In genomic region chr14:68795602-68796417, GRCh38 we compare ENCODE assay signal across 8 cellular contexts. TPM values are rescaled to one million over a fixed set of nuclear protein-coding genes. Genes with fewer than 3 reads are reported as not detected.
DNase-seq lines count a peak whose midpoint lies in the region; ATAC-seq, FAIRE-seq and TF ChIP-seq lines count a peak whose summit lies in the region.

No MANE protein-coding gene starts in this region.

- TF ChIP-seq EP300 in H1 (IDR thresholded peaks at IDR 0.05; ENCODE audit: borderline replicate concordance in 1 of 2, low read depth in 2 of 2, low read length in 2 of 2) = no peak

- peaks cover 5 to 14% (median 6%) of the 10 kb centered on the region in 4 experiments; a peak in 6 of 7 replicates for H3K4me1 ChIP-seq in H1 (replicated peaks in 1 of 4; ENCODE audit: control insufficient read depth in 3 of 4, insufficient read depth in 4 of 4, low read length in 3 of 4)

- no peak for FAIRE-seq in H1 (lab: Jason Lieb, UNC)

- H3K27ac Mint-ChIP-seq in mesothelial cell of epicardium = peak overlapping the region; percentile 100

- H3K27ac ChIP-seq in H1 (ENCODE audit: low read depth, low read length) = peak overlapping the region; percentile 98

- H4K91ac ChIP-seq in H1 (replicated peaks; ENCODE audit: insufficient read length, low read length) = peak overlapping the region; percentile 99

- TF ChIP-seq CTCF in H1 (IDR thresholded peaks at IDR 0.05; ENCODE audit: control extremely low read depth in 1 of 3, insufficient read depth in 1 of 3, low read depth in 1 of 3, low read length in 3 of 3) (peak; percentile 56 to 75 (median 58)), mesothelial cell of epicardium (IDR thresholded peaks at IDR 0.05; ENCODE audit: unreplicated experiment) (peak; percentile 92)

- peak overlapping the region; percentile 67; the same call in 1 of the 2 replicates for H2BK20ac ChIP-seq in H1 (ENCODE audit: low read length)

- peak overlapping the region; percentile 49; the same call in 1 of the 2 replicates for H2AK5ac ChIP-seq in H1 (ENCODE audit: low read depth, low read length)

- POLR2A ChIA-PET in H1 (lab: Charles Lee; ENCODE audit: partially characterized antibody) = interaction anchor here (0.6 to 3.7 kb wide), 19 partner anchors 8 to 879 kb away, joined by 3 to 76 read pairs (median 4); no protein-coding TSS in a partner anchor

- peak; percentile 30 to 52 for DNase-seq in NCI-H524 (lab: John Stamatoyannopoulos, UW)
- no peak for DNase-seq in NCI-H524 treated with DMSO at 0.1 percent for 48 hours (lab: John Stamatoyannopoulos, UW)
- peak; percentile 75 for DNase-seq in NCI-H2196 (lab: John Stamatoyannopoulos, UW; ENCODE audit: unreplicated experiment)
- DNase-seq in activated CD8-positive, alpha-beta memory T cell treated with anti-CD3 and anti-CD28 coated beads for 24 hours = peak; percentile 91
- peak; percentile 86 to 87 for DNase-seq in H1 (ENCODE audit: low read depth in 1 of 2, low spot score in 2 of 2)
- peak; percentile 78 to 88 for DNase-seq in mesothelial cell of epicardium (ENCODE audit: low spot score in 2 of 2, unreplicated experiment in 2 of 2)
- DNase-seq in stimulated activated CD8-positive, alpha-beta memory T cell treated with anti-CD3 and anti-CD28 coated beads, Interleukin-4, amount 100 ng/mL, for 4 hours (ENCODE audit: low read depth in 2 of 2, low spot score in 1 of 2) = peak; percentile 62 to 72

- H2BK120ac ChIP-seq in H1 (replicated peaks; ENCODE audit: low read depth, low read length) = peak overlapping the region; percentile 74

- ATAC-seq in HG02642 (IDR thresholded peaks at IDR 0.05; ENCODE audit: poor library complexity, unreplicated experiment) = peak; percentile 50

- H3K4me1 Mint-ChIP-seq in mesothelial cell of epicardium = peaks cover 28% of the 10 kb centered on the region

- H3K4me3 ChIP-seq in H1 (ENCODE audit: extremely low read depth in 1 of 4, insufficient read depth in 2 of 4, low read depth in 3 of 4, low read length in 4 of 4) = peak overlapping the region; percentile 79 to 99 (median 94)

- peaks cover 28% of the 10 kb centered on the region for H3K36me3 Mint-ChIP-seq in mesothelial cell of epicardium

- CTCF ChIA-PET in H1 (lab: Charles Lee; ENCODE audit: partially characterized antibody) = interaction anchor here (0.6 to 5.4 kb wide), 9 partner anchors 11 to 435 kb away, joined by 3 to 54 read pairs (median 3); no protein-coding TSS in a partner anchor

- H3K79me2 ChIP-seq in H1 (ENCODE audit: control insufficient read depth in 1 of 2, insufficient read depth in 2 of 2, low read length in 2 of 2) = peaks cover 19 to 33% of the 10 kb centered on the region in 2 experiments

- H4K8ac ChIP-seq in H1 (ENCODE audit: extremely low read depth, insufficient read depth, low read length) = peak overlapping the region; percentile 98

- no peaks in the 10 kb centered on the region for H3K27me3 Mint-ChIP-seq in mesothelial cell of epicardium (ENCODE audit: low read depth)

- H4K5ac ChIP-seq in H1 (ENCODE audit: insufficient read length, low read depth, low read length) = peak overlapping the region; percentile 90

- H3K14ac ChIP-seq in H1 (ENCODE audit: insufficient read length) = peak overlapping the region; percentile 63

- TF ChIP-seq POLR2A in H1 (IDR thresholded peaks at IDR 0.05; ENCODE audit: control extremely low read depth in 1 of 2, low read depth in 2 of 2, low read length in 2 of 2) = peak; percentile 83 to 86

- H3K4me2 ChIP-seq in H1 (ENCODE audit: insufficient read depth in 1 of 2, low read depth in 2 of 2, low read length in 2 of 2) = peak overlapping the region; percentile 96 to 97

- H3K4me3 Mint-ChIP-seq in mesothelial cell of epicardium = peak overlapping the region; percentile 90

- peaks cover 16% of the 10 kb centered on the region for H3K9me3 Mint-ChIP-seq in mesothelial cell of epicardium

- peaks cover 0 to 5% (median 2%) of the 10 kb centered on the region in 4 experiments; a peak in 3 of 8 replicates for H3K36me3 ChIP-seq in H1 (ENCODE audit: control insufficient read depth in 2 of 4, insufficient read depth in 4 of 4, low read length in 3 of 4)

- H3K4ac ChIP-seq in H1 (replicated peaks; ENCODE audit: insufficient read length, low read depth, low read length) = peak overlapping the region; percentile 98

- peaks cover 17% of the 10 kb centered on the region; the same call in 1 of the 2 replicates for H3K23me2 ChIP-seq in H1 (ENCODE audit: low read depth, low read length)

- H2AFZ ChIP-seq in H1 (ENCODE audit: low read length) = no peak overlapping the region

- 1% methylated on average over 46 of the region's 69 CpGs; no CpG with 5 or more reads in 1 of the 2 experiments for WGBS in H1 (ENCODE audit: extremely low coverage in 1 of 2, insufficient coverage in 1 of 2, insufficient read length in 1 of 2, insufficient replicate concordance in 2 of 2, low coverage in 1 of 2, low lambda C conversion rate in 2 of 2, missing lambda C conversion rate in 1 of 2), 2 experiments

- peak; percentile 37 to 56 for TF ChIP-seq RAD21 in H1 (IDR thresholded peaks at IDR 0.05 in 1 of 2, conservative IDR thresholded peaks at IDR 0.05 in 1 of 2; ENCODE audit: low read depth in 2 of 2, low read length in 2 of 2)

- H3K23ac ChIP-seq in H1 (ENCODE audit: insufficient read length) = no peak overlapping the region

- peak overlapping the region; percentile 93 to 97 (median 95) for H3K9ac ChIP-seq in H1 (replicated peaks in 1 of 4; ENCODE audit: extremely low read depth in 1 of 4, low read depth in 3 of 4, low read length in 3 of 4)

- peak overlapping the region; percentile 94 for H3K56ac ChIP-seq in H1 (replicated peaks; ENCODE audit: insufficient read length, low read depth, low read length)

- H3K79me1 ChIP-seq in H1 (ENCODE audit: low read depth, low read length) = no peaks in the 10 kb centered on the region

- H3K9me3 ChIP-seq in H1 (ENCODE audit: insufficient read depth in 2 of 2, low read depth in 1 of 2, low read length in 1 of 2) = peaks cover 0 to 4% of the 10 kb centered on the region in 2 experiments; a peak in 1 of 4 replicates

- peak overlapping the region; percentile 91 for H3K18ac ChIP-seq in H1 (ENCODE audit: extremely low read depth, low read length)

- H3K27me3 ChIP-seq in H1 (replicated peaks in 1 of 4; ENCODE audit: control insufficient read depth in 3 of 4, extremely low read depth in 1 of 4, insufficient read depth in 3 of 4, low read length in 3 of 4) = no peaks in the 10 kb centered on the region

- H2BK12ac ChIP-seq in H1 (ENCODE audit: low read depth, low read length) = peak overlapping the region; percentile 88

- peak overlapping the region; percentile 73; the same call in 1 of the 2 replicates for H2BK15ac ChIP-seq in H1 (ENCODE audit: low read length)

- peaks cover 12 to 14% of the 10 kb centered on the region in 2 experiments for H4K20me1 ChIP-seq in H1 (replicated peaks in 1 of 2; ENCODE audit: control insufficient read depth in 1 of 2, insufficient read depth in 2 of 2, low read length in 2 of 2)

- peak overlapping the region; percentile 99 for H2BK5ac ChIP-seq in H1 (ENCODE audit: low read depth, low read length)

TF ChIP-seq in H1, 55 proteins besides CTCF, POLR2A, EP300 and RAD21 (continues in another document):
- TF ChIP-seq CTBP2 (IDR thresholded peaks at IDR 0.05; ENCODE audit: borderline replicate concordance, insufficient read depth, insufficient read length, low read length) (peak; percentile 78), RNF2 (IDR thresholded peaks at IDR 0.05; ENCODE audit: borderline replicate concordance, low read depth, low read length, missing control alignments, poor library complexity, severe bottlenecking) (no peak), SAP30 (IDR thresholded peaks at IDR 0.05; ENCODE audit: insufficient read depth, insufficient replicate concordance, low read length) (peak; percentile 76), EGR1 (IDR thresholded peaks at IDR 0.05; ENCODE audit: borderline replicate concordance, low read depth, low read length) (0 out of 2 replicates have a peak, but pooled peaks have one; percentile 36), TAF7 (optimal IDR thresholded peaks at IDR 0.05; ENCODE audit: borderline replicate concordance, low read depth, low read length) (peak; percentile 61), EZH2 (IDR thresholded peaks at IDR 0.05; ENCODE audit: low read depth, low read length, severe bottlenecking) (no peak), NRF1 (IDR thresholded peaks at IDR 0.05; ENCODE audit: low read depth, low read length) (no peak), RXRA (IDR thresholded peaks at IDR 0.05; ENCODE audit: insufficient read depth, low read depth, low read length) (no peak)
- TF ChIP-seq, protein P1, sequence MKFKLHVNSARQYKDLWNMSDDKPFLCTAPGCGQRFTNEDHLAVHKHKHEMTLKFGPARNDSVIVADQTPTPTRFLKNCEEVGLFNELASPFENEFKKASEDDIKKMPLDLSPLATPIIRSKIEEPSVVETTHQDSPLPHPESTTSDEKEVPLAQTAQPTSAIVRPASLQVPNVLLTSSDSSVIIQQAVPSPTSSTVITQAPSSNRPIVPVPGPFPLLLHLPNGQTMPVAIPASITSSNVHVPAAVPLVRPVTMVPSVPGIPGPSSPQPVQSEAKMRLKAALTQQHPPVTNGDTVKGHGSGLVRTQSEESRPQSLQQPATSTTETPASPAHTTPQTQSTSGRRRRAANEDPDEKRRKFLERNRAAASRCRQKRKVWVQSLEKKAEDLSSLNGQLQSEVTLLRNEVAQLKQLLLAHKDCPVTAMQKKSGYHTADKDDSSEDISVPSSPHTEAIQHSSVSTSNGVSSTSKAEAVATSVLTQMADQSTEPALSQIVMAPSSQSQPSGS (IDR thresholded peaks at IDR 0.05; ENCODE audit: low read length) = peak; percentile 65; the same call in 1 of the 2 replicates

RNA-seq across cellular contexts. Expression of gene ZFP36L1, which starts 2.9 kb away (rescaled TPM):
- 132 TPM in 2 replicates for total RNA-seq in H1 (2021; fragmentation: NEBNext Ultra II Directional; extraction: Animal tissue kit (Norgen Biotek cat#: 25700))
- 80.4 and 136 TPM in 2 replicates for polyA plus RNA-seq in H1 (2011; rRNA removed)
- 61.9 TPM for polyA plus RNA-seq in H1 (2011; cell fraction: cytosol; rRNA removed)
- polyA plus RNA-seq in H1 (2011; cell fraction: nucleus; rRNA removed) = 90.3 TPM
- polyA plus RNA-seq in H1 (2012, experiment 1 of 2) = 89.6 to 126 TPM (median 117 TPM) in 4 replicates
- polyA plus RNA-seq in H1 (2012, experiment 2 of 2) = 56.1 TPM
- 127 TPM for polyA plus RNA-seq in H1 (2013, experiment 1 of 2)
- polyA plus RNA-seq in H1 (2013, experiment 2 of 2) = 135 TPM
- 19.5 and 20.6 TPM in 2 replicates for polyA minus RNA-seq in H1 (2011; rRNA and poly(A)+ RNA removed)
- polyA minus RNA-seq in H1 (2011; cell fraction: cytosol; rRNA and poly(A)+ RNA removed) = 132 TPM
- polyA minus RNA-seq in H1 (2011; cell fraction: nucleus; rRNA and poly(A)+ RNA removed) = 67.3 TPM
- total RNA-seq in mesothelial cell of epicardium = 377 to 390 TPM (median 382 TPM) in 3 replicates
